In the genomic region with DNA sequence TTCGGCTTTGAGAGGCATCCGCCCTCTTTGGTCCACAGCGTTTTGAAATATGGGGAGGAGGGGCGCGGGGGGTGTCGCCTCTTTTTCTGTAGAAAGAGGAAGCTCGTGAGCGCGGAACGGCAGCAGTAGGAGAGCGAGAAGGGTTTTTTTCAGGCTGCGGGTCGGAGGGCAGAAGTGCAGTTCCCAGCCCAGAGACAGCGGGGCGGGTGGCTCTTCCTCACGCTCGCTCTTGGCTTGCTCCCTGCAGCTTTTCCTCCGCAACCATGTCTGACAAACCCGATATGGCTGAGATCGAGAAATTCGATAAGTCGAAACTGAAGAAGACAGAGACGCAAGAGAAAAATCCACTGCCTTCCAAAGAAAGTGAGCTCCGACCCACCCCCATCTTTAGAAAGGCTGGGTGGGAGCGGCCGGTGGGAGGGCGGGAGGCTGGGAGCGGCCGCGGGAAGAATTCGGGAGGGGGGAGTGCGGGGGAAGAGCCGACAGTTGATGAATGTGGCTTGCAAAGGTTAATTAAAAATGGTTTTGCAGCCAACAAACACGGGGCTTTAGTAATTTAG, we compare ENCODE assay signal across 8 cellular contexts. TPM values are rescaled to one million over a fixed set of nuclear protein-coding genes. Genes with fewer than 3 reads are reported as not detected.
DNase-seq lines count a peak whose midpoint lies in the region; ATAC-seq and TF ChIP-seq lines count a peak whose summit lies in the region.

No MANE protein-coding gene starts in this region.

- intact Hi-C loops in CD4-positive, alpha-beta T cell (cut with DNase I, micrococcal nuclease) = loop anchor here (1.0 to 10.0 kb wide), 7 partner anchors 25 to 1059 kb away; a partner anchor contains a TSS
- intact Hi-C loops in dorsolateral prefrontal cortex (cut with DNase I) (loop anchor here (1.0 to 5.0 kb wide), 4 partner anchors 22 to 511 kb away; no protein-coding TSS in a partner anchor), right lobe of liver (cut with DNase I) (no loop called here), testis (cut with DNase I; ENCODE audit: low total_unique reads) (no loop called here)

- POLR2A ChIA-PET in CD4-positive, alpha-beta T cell (lab: Charles Lee) = interaction anchor here (0.8 to 20.8 kb wide), 18 partner anchors 7 to 759 kb away, joined by 3 to 1205 read pairs (median 18); a partner anchor contains a TSS

- ATAC-seq in CD4-positive, alpha-beta T cell (ENCODE audit: poor library complexity) = no peak
- ATAC-seq in right lobe of liver (peak; percentile 16 to 62 (median 50)), GM19397 (IDR thresholded peaks at IDR 0.05; ENCODE audit: unreplicated experiment) (no peak)

- TF ChIP-seq CTCF in CD4-positive, alpha-beta T cell (IDR thresholded peaks at IDR 0.05) = no peak
- TF ChIP-seq CTCF in dorsolateral prefrontal cortex (IDR thresholded peaks at IDR 0.05 in 54 of 56, conservative IDR thresholded peaks at IDR 0.05 in 2 of 56; ENCODE audit: low read depth in 1 of 56, partially characterized antibody in 56 of 56) (no peak), right lobe of liver (IDR thresholded peaks at IDR 0.05) (no peak), testis (IDR thresholded peaks at IDR 0.05) (no peak)

- H3K36me3 Mint-ChIP-seq in CD4-positive, alpha-beta T cell (ENCODE audit: low read depth) = peaks cover 70% of the 10 kb centered on the region
- H3K36me3 Mint-ChIP-seq in IgD-negative memory B cell = peaks cover 13% of the 10 kb centered on the region

- H3K27ac Mint-ChIP-seq in CD4-positive, alpha-beta T cell = peak overlapping the region; percentile 95
- H3K27ac Mint-ChIP-seq in IgD-negative memory B cell = peak overlapping the region; percentile 97 to 98 (median 97)

- peak overlapping the region; percentile 100 for H3K4me3 Mint-ChIP-seq in CD4-positive, alpha-beta T cell
- H3K4me3 Mint-ChIP-seq in IgD-negative memory B cell = peak overlapping the region; percentile 97 to 98 (median 98)

- CTCF ChIA-PET in CD4-positive, alpha-beta T cell (lab: Charles Lee) = interaction anchor here (1.0 to 13.4 kb wide), 3 partner anchors 27 to 204 kb away, joined by 5 to 181 read pairs (median 50); no protein-coding TSS in a partner anchor

- H3K27ac ChIP-seq in CD4-positive, alpha-beta T cell (ENCODE audit: low read depth, low read length) = peak overlapping the region; percentile 91
- H3K27ac ChIP-seq in dorsolateral prefrontal cortex = peak overlapping the region; percentile 66 to 98 (median 94)
- peak overlapping the region; percentile 80 to 91 (median 90) for H3K27ac ChIP-seq in right lobe of liver
- H3K27ac ChIP-seq in testis = peak overlapping the region; percentile 91 to 93

- TF ChIP-seq POLR2A in right lobe of liver (IDR thresholded peaks at IDR 0.05) = no peak
- TF ChIP-seq POLR2A in testis (IDR thresholded peaks at IDR 0.05) = no peak

- H3K9me3 ChIP-seq in CD4-positive, alpha-beta T cell (ENCODE audit: control insufficient read depth, low read length) = no peaks in the 10 kb centered on the region
- H3K9me3 ChIP-seq in right lobe of liver (no peaks in the 10 kb centered on the region), testis (no peaks in the 10 kb centered on the region)

- peak overlapping the region; percentile 48 to 91 (median 75) for H3K4me3 ChIP-seq in dorsolateral prefrontal cortex
- peak overlapping the region; percentile 70 to 74 (median 73) for H3K4me3 ChIP-seq in right lobe of liver
- H3K4me3 ChIP-seq in testis = peak overlapping the region; percentile 72 to 85

- H3K4me1 ChIP-seq in right lobe of liver (peaks cover 0 to 4% (median 0%) of the 10 kb centered on the region in 4 donors), testis (no peaks in the 10 kb centered on the region)

- H3K4me1 Mint-ChIP-seq in CD4-positive, alpha-beta T cell (ENCODE audit: low read depth) = peaks cover 34% of the 10 kb centered on the region
- peaks cover 30 to 57% (median 31%) of the 10 kb centered on the region in 3 donors for H3K4me1 Mint-ChIP-seq in IgD-negative memory B cell

- no peaks in the 10 kb centered on the region for H3K27me3 ChIP-seq in CD4-positive, alpha-beta T cell (ENCODE audit: control insufficient read depth, insufficient read depth, low read length)
- H3K27me3 ChIP-seq in dorsolateral prefrontal cortex (peaks cover 0 to 63% (median 12%) of the 10 kb centered on the region in 45 donors), right lobe of liver (peaks cover 0 to 3% of the 10 kb centered on the region in 2 donors), testis (no peaks in the 10 kb centered on the region)

- H3K27me3 Mint-ChIP-seq in CD4-positive, alpha-beta T cell = no peaks in the 10 kb centered on the region
- peaks cover 14% of the 10 kb centered on the region for H3K27me3 Mint-ChIP-seq in IgD-negative memory B cell

- WGBS in right lobe of liver (ENCODE audit: insufficient coverage, low coverage, low lambda C conversion rate, missing lambda C conversion rate) = 9% methylated on average over 32 of the region's 34 CpGs
- WGBS in testis, 2 donors = 1% methylated on average over 27 to 34 of the region's 34 CpGs

- H3K36me3 ChIP-seq in right lobe of liver (no peaks in the 10 kb centered on the region), testis (ENCODE audit: low read depth, missing control alignments) (no peaks in the 10 kb centered on the region)

- DNase-seq in CD4-positive, alpha-beta T cell = no peak
- DNase-seq in SW480 (ENCODE audit: low spot score) (peak; percentile 63), dorsolateral prefrontal cortex (peak in 2 of 10 donors; percentile 16 to 29), right lobe of liver (peak; percentile 51 to 70 (median 54)), testis (peak; percentile 33), DMS153 (lab: John Stamatoyannopoulos, UW) (no peak)

- H3K9me3 Mint-ChIP-seq in CD4-positive, alpha-beta T cell = no peaks in the 10 kb centered on the region
- H3K9me3 Mint-ChIP-seq in IgD-negative memory B cell = peaks cover 0 to 6% (median 0%) of the 10 kb centered on the region in 3 donors

RNA-seq across cellular contexts. Expression of a gene that starts 1.2 kb away (rescaled TPM):
- 1,000 to 10,000 TPM; 2,621 to 2,738 TPM for total RNA-seq in CD4-positive, alpha-beta T cell
- polyA plus RNA-seq in IgD-negative memory B cell = 19,114 TPM
- total RNA-seq in dorsolateral prefrontal cortex = 1,000 to 10,000 TPM; 1,088 to 2,217 (median 1,674) TPM
- total RNA-seq in right lobe of liver = 1,000 to 10,000 TPM in 1 of 6 experiments, 100 to 1,000 TPM in 5; 348 to 1,121 (median 708) TPM
- 100 to 1,000 TPM; 384 to 669 TPM for total RNA-seq in testis
- 1,448 TPM for polyA plus RNA-seq in testis (ENCODE audit: insufficient read depth, low read depth, low replicate concordance)

Comparison
In these comparisons a context has a peak if more than half of its experiments do, and no peak if none do; other contexts are left out.
1. ATAC-seq: peak in right lobe of liver (4 of 4); none in CD4-positive, alpha-beta T cell (single experiment) and GM19397 (single experiment).
2. DNase-seq: peak in SW480 (single experiment), right lobe of liver (3 of 3) and testis (single experiment); none in CD4-positive, alpha-beta T cell (0 of 10) and DMS153 (single experiment).
3. intact Hi-C loops: an anchor here in CD4-positive, alpha-beta T cell (1.0 to 10.0 kb wide) and dorsolateral prefrontal cortex (1.0 to 5.0 kb wide); none called in right lobe of liver and testis.
4. Peak in every context shown above with its lines, with median percentiles within 50 percentile points of each other: H3K27ac ChIP-seq and H3K4me3 ChIP-seq.